Comparison of ENCODE assay signal across 8 cellular contexts in genomic region chr1:84505167-84506001, GRCh38. TPM values are rescaled to one million over a fixed set of nuclear protein-coding genes. Genes with fewer than 3 reads are reported as not detected.
DNase-seq lines count a peak whose midpoint lies in the region; ATAC-seq, FAIRE-seq and TF ChIP-seq lines count a peak whose summit lies in the region.

No MANE protein-coding gene starts in this region.

- intact Hi-C loops in K562 (cut with micrococcal nuclease) (loop anchor here (1.0 to 10.0 kb wide), 6 partner anchors 26 to 201 kb away; partner anchors contain the start of genes CTBS, RPF1 and SAMD13), gastrocnemius medialis (cut with DNase I; ENCODE audit: low total_unique reads) (loop anchor here (1.0 to 10.0 kb wide), 9 partner anchors 26 to 1079 kb away; partner anchors contain the start of genes CCN1, CTBS, RPF1 and SAMD13)

- in situ Hi-C loops in K562 (cut with MboI) = no loop called here
- in situ Hi-C loops in gastrocnemius medialis (cut with MboI; ENCODE audit: low sequenced_read_pairs in 4 of 4) = loop anchor here in 1 of 4 donors (5.0 kb wide), 1 partner anchor 67 kb away; the partner anchor contains the start of gene CTBS

- BruUV-seq in K562 (replicated peaks; lab: Mats Ljungman, UMichigan) = no TSS peak

- peak; percentile 38 for ATAC-seq in GM19372 (IDR thresholded peaks at IDR 0.05; ENCODE audit: low read depth, unreplicated experiment)
- ATAC-seq in HG03378 (IDR thresholded peaks at IDR 0.05; ENCODE audit: unreplicated experiment) = peak; percentile 33
- peak; percentile 67 for ATAC-seq in K562
- ATAC-seq in gastrocnemius medialis = peak; percentile 71

- FAIRE-seq in K562 (lab: Jason Lieb, UNC) = no peak

- H2AFZ ChIP-seq in K562 (ENCODE audit: low read depth, low read length) = peak overlapping the region; percentile 83

- H3K9me3 ChIP-seq in K562 (replicated peaks; ENCODE audit: control insufficient read depth, insufficient read depth, low read depth, low read length) (no peaks in the 10 kb centered on the region; the same call in 1 of the 2 replicates), iPS-18a (ENCODE audit: control insufficient read depth, low read depth, low read length) (peaks cover 3% of the 10 kb centered on the region), gastrocnemius medialis (no peaks in the 10 kb centered on the region)

- DNase-seq in DMS79 (lab: John Stamatoyannopoulos, UW) (peak; percentile 35), NCI-H774 (lab: John Stamatoyannopoulos, UW) (peak; percentile 67), K562 (ENCODE audit: extremely low read depth in 1 of 4, low spot score in 3 of 4) (peak; percentile 13 to 76 (median 73)), gastrocnemius medialis (peak; percentile 48 to 73)
- DNase-seq in activated CD4-positive, alpha-beta T cell treated with anti-CD3 and anti-CD28 coated beads, Interleukin-2, amount 50 U/mL, for 1 hour = no peak

- H3K9me1 ChIP-seq in K562 (ENCODE audit: control insufficient read depth, insufficient read depth, low read length) = no peaks in the 10 kb centered on the region

- WGBS in K562 (ENCODE audit: insufficient coverage, low coverage, missing lambda C conversion rate) = under 1% methylated on average over 36 of the region's 58 CpGs

- TF ChIP-seq CTCF in K562 (IDR thresholded peaks at IDR 0.05 in 2 of 3, conservative IDR thresholded peaks at IDR 0.05 in 1 of 3; ENCODE audit: insufficient read depth in 2 of 3, low read depth in 1 of 3, low read length in 3 of 3) = no peak
- TF ChIP-seq CTCF in gastrocnemius medialis (IDR thresholded peaks at IDR 0.05 in 4 of 5, conservative IDR thresholded peaks at IDR 0.05 in 1 of 5) = no peak

- TF ChIP-seq RAD21 in K562 (CRISPR knock-in tag; conservative IDR thresholded peaks at IDR 0.05 in 1 of 2, IDR thresholded peaks at IDR 0.05 in 1 of 2) = no peak

- H3K36me3 ChIP-seq in K562 (ENCODE audit: control insufficient read depth, insufficient read depth, low read length) (peaks cover 46% of the 10 kb centered on the region), iPS-18a (ENCODE audit: control insufficient read depth, low read depth, low read length) (peaks cover 8% of the 10 kb centered on the region), gastrocnemius medialis (peaks cover 0 to 12% of the 10 kb centered on the region in 2 donors)

- no peak for TF ChIP-seq EP300 in K562 (IDR thresholded peaks at IDR 0.05; ENCODE audit: low read length)

- H3K4me2 ChIP-seq in K562 (ENCODE audit: insufficient read depth, low read length) = peak overlapping the region; percentile 98

- peak overlapping the region; percentile 97 for H3K27ac ChIP-seq in K562 (ENCODE audit: extremely low read depth, low read depth, low read length)
- no peak overlapping the region for H3K27ac ChIP-seq in iPS-18a (ENCODE audit: low read length)
- H3K27ac ChIP-seq in gastrocnemius medialis = peak overlapping the region; percentile 96 to 97 (median 96)

- TF ChIP-seq POLR2A in K562 (conservative IDR thresholded peaks at IDR 0.05) (no peak), gastrocnemius medialis (IDR thresholded peaks at IDR 0.05) (no peak)

- peak overlapping the region; percentile 69 for H3K4me3 ChIP-seq in K562
- H3K4me3 ChIP-seq in iPS-18a (ENCODE audit: low read length) = peak overlapping the region; percentile 93
- H3K4me3 ChIP-seq in gastrocnemius medialis = peak overlapping the region; percentile 77 to 92 (median 81)

- H4K20me1 ChIP-seq in K562 (replicated peaks; ENCODE audit: control insufficient read depth, insufficient read depth, low read length) = peaks cover 18% of the 10 kb centered on the region

- POLR2A ChIA-PET in K562 (lab: Yijun Ruan, JAX) = interaction anchor here (0.6 to 4.1 kb wide), 22 partner anchors 8 to 1399 kb away, joined by 3 to 34 read pairs (median 4); partner anchors contain the start of gene CTBS

- CTCF ChIA-PET in K562 (lab: Yijun Ruan, JAX; ENCODE audit: low intra/inter-chr PET ratio) = interaction anchor here (0.7 to 1.1 kb wide), 3 partner anchors 22 to 133 kb away, joined by 3 to 7 read pairs (median 4); no protein-coding TSS in a partner anchor

- H3K79me2 ChIP-seq in K562 (ENCODE audit: control insufficient read depth, insufficient read depth, low read length) = peaks cover 77% of the 10 kb centered on the region

- H3K27me3 ChIP-seq in K562 (ENCODE audit: control insufficient read depth in 2 of 2, insufficient read depth in 2 of 2, low read length in 2 of 2) (no peaks in the 10 kb centered on the region), iPS-18a (ENCODE audit: control insufficient read depth, insufficient read depth, low read length) (peaks cover 8% of the 10 kb centered on the region), gastrocnemius medialis (no peaks in the 10 kb centered on the region)

- H3K4me1 ChIP-seq in K562 (replicated peaks in 1 of 2; ENCODE audit: control insufficient read depth in 2 of 2, insufficient read depth in 2 of 2, low read length in 2 of 2) (peaks cover 4 to 10% of the 10 kb centered on the region in 2 experiments; a peak in 4 of 5 replicates), iPS-18a (ENCODE audit: control insufficient read depth, low read depth, low read length) (peaks cover 35% of the 10 kb centered on the region), gastrocnemius medialis (peaks cover 42% of the 10 kb centered on the region in 2 donors)

- H3K9ac ChIP-seq in K562 (ENCODE audit: insufficient read depth in 1 of 2, low read depth in 2 of 2, low read length in 2 of 2) (peak overlapping the region; percentile 98 to 99), iPS-18a (ENCODE audit: low read length) (peak overlapping the region; percentile 80)

TF ChIP-seq in K562, 482 proteins besides CTCF, POLR2A, EP300 and RAD21 (continues in another document):
- no peak for TF ChIP-seq TCF7L2 (IDR thresholded peaks at IDR 0.05; ENCODE audit: low read depth, low read length)

RNA-seq across cellular contexts. Expression of gene SPATA1, which starts 0.8 kb away (rescaled TPM):
- 5.5 and 7.1 TPM in 2 replicates for total RNA-seq in K562 (2011; cell fraction: chromatin; rRNA removed; ENCODE audit: low replicate concordance)
- total RNA-seq in K562 (2011; cell fraction: nucleolus; rRNA removed) = 5.7 and 6.8 TPM in 2 replicates
- total RNA-seq in K562 (2011; cell fraction: nucleoplasm; rRNA removed) = 11.4 and 15.3 TPM in 2 replicates
- 0.86 TPM in 1 of 2 replicates, not detected in the other for total RNA-seq in K562 (2014; rRNA removed)
- total RNA-seq in K562 (2014; rRNA removed; fragmentation: Illumina TruSeq; extraction: Trizol) = 1.5 and 1.7 TPM in 2 replicates
- total RNA-seq in K562 (2015; rRNA removed; fragmentation: Illumina TruSeq; extraction: Trizol) = 1.6 and 1.8 TPM in 2 replicates
- total RNA-seq in K562 (2021) = 2.2 and 2.3 TPM in 2 replicates
- polyA plus RNA-seq in K562 (2011; rRNA removed) = 1.4 and 2.9 TPM in 2 replicates
- 0.49 and 0.87 TPM in 2 replicates for polyA plus RNA-seq in K562 (2011; cell fraction: cytosol; rRNA removed)
- polyA plus RNA-seq in K562 (2011; cell fraction: nucleus; rRNA removed) = 2.5 and 3.7 TPM in 2 replicates
- polyA plus RNA-seq in K562 (2012) = 2.7 and 5.1 TPM in 2 replicates
- 0.79 TPM in 1 of 2 replicates, not detected in the other for polyA plus RNA-seq in K562 (2014; fragmentation: Illumina TruSeq; extraction: Trizol)
- 1 to 10 TPM; 1.1 TPM for polyA plus RNA-seq in K562 (2014; fragmentation: Nextera tagmentation; extraction: Ambion mirVana)
- 0.40 and 1.8 TPM in 2 replicates for polyA plus RNA-seq in K562 (2014; rRNA removed)
- 1.2 and 3.6 TPM in 2 replicates for polyA minus RNA-seq in K562 (2011; rRNA and poly(A)+ RNA removed)
- not detected in 2 replicates for polyA minus RNA-seq in K562 (2011; cell fraction: cytosol; rRNA and poly(A)+ RNA removed)
- 5.3 and 6.2 TPM in 2 replicates for polyA minus RNA-seq in K562 (2011; cell fraction: nucleus; rRNA and poly(A)+ RNA removed)
- under 1 TPM in 1 of 4 donors, not detected in 3; 0.35 TPM for total RNA-seq in gastrocnemius medialis

RNA-seq across cellular contexts. Expression of gene GNG5, which starts 1.0 kb away (rescaled TPM):
- 3.8 and 8.6 TPM in 2 replicates for total RNA-seq in K562 (2011; cell fraction: chromatin; rRNA removed; ENCODE audit: low replicate concordance)
- total RNA-seq in K562 (2011; cell fraction: nucleolus; rRNA removed) = 9.6 and 10.0 TPM in 2 replicates
- total RNA-seq in K562 (2011; cell fraction: nucleoplasm; rRNA removed) = 15.7 and 18.9 TPM in 2 replicates
- total RNA-seq in K562 (2014; rRNA removed) = 61.9 and 71.1 TPM in 2 replicates
- 114 and 116 TPM in 2 replicates for total RNA-seq in K562 (2014; rRNA removed; fragmentation: Illumina TruSeq; extraction: Trizol)
- total RNA-seq in K562 (2015; rRNA removed; fragmentation: Illumina TruSeq; extraction: Trizol) = 150 and 155 TPM in 2 replicates
- 169 and 179 TPM in 2 replicates for total RNA-seq in K562 (2021)
- 87.2 and 113 TPM in 2 replicates for polyA plus RNA-seq in K562 (2011; rRNA removed)
- polyA plus RNA-seq in K562 (2011; cell fraction: cytosol; rRNA removed) = 92.3 and 135 TPM in 2 replicates
- polyA plus RNA-seq in K562 (2011; cell fraction: nucleus; rRNA removed) = 80.5 and 81.5 TPM in 2 replicates
- 266 and 318 TPM in 2 replicates for polyA plus RNA-seq in K562 (2012)
- 243 and 281 TPM in 2 replicates for polyA plus RNA-seq in K562 (2014; fragmentation: Illumina TruSeq; extraction: Trizol)
- 100 to 1,000 TPM; 242 to 243 TPM for polyA plus RNA-seq in K562 (2014; fragmentation: Nextera tagmentation; extraction: Ambion mirVana)
- polyA plus RNA-seq in K562 (2014; rRNA removed) = 138 and 179 TPM in 2 replicates
- 35.9 and 39.3 TPM in 2 replicates for polyA minus RNA-seq in K562 (2011; rRNA and poly(A)+ RNA removed)
- 62.1 and 63.1 TPM in 2 replicates for polyA minus RNA-seq in K562 (2011; cell fraction: cytosol; rRNA and poly(A)+ RNA removed)
- 10.8 and 21.3 TPM in 2 replicates for polyA minus RNA-seq in K562 (2011; cell fraction: nucleus; rRNA and poly(A)+ RNA removed)
- 100 to 1,000 TPM; 122 to 168 (median 128) TPM for total RNA-seq in gastrocnemius medialis

RNA-seq across cellular contexts. Expression of gene RPF1, which starts 26.3 kb away (rescaled TPM):
- 12.0 and 17.8 TPM in 2 replicates for total RNA-seq in K562 (2011; cell fraction: chromatin; rRNA removed; ENCODE audit: low replicate concordance)
- 9.7 and 10.0 TPM in 2 replicates for total RNA-seq in K562 (2011; cell fraction: nucleolus; rRNA removed)
- total RNA-seq in K562 (2011; cell fraction: nucleoplasm; rRNA removed) = 12.6 and 12.7 TPM in 2 replicates
- 101 and 113 TPM in 2 replicates for total RNA-seq in K562 (2014; rRNA removed)
- total RNA-seq in K562 (2014; rRNA removed; fragmentation: Illumina TruSeq; extraction: Trizol) = 90.2 and 101 TPM in 2 replicates
- total RNA-seq in K562 (2015; rRNA removed; fragmentation: Illumina TruSeq; extraction: Trizol) = 91.9 and 99.8 TPM in 2 replicates
- 52.4 and 54.8 TPM in 2 replicates for total RNA-seq in K562 (2021)
- polyA plus RNA-seq in K562 (2011; rRNA removed) = 64.8 and 88.8 TPM in 2 replicates
- 16.7 and 30.1 TPM in 2 replicates for polyA plus RNA-seq in K562 (2011; cell fraction: cytosol; rRNA removed)
- polyA plus RNA-seq in K562 (2011; cell fraction: nucleus; rRNA removed) = 10.0 and 18.1 TPM in 2 replicates
- 57.5 and 64.2 TPM in 2 replicates for polyA plus RNA-seq in K562 (2012)
- polyA plus RNA-seq in K562 (2014; fragmentation: Illumina TruSeq; extraction: Trizol) = 123 and 156 TPM in 2 replicates
- 10 to 100 TPM; 68.0 to 84.7 TPM for polyA plus RNA-seq in K562 (2014; fragmentation: Nextera tagmentation; extraction: Ambion mirVana)
- 126 TPM in 2 replicates for polyA plus RNA-seq in K562 (2014; rRNA removed)
- polyA minus RNA-seq in K562 (2011; rRNA and poly(A)+ RNA removed) = 27.9 and 28.8 TPM in 2 replicates
- 7.4 and 14.7 TPM in 2 replicates for polyA minus RNA-seq in K562 (2011; cell fraction: cytosol; rRNA and poly(A)+ RNA removed)
- polyA minus RNA-seq in K562 (2011; cell fraction: nucleus; rRNA and poly(A)+ RNA removed) = 7.5 and 17.2 TPM in 2 replicates
- 10 to 100 TPM; 35.9 to 61.9 (median 52.4) TPM for total RNA-seq in gastrocnemius medialis
